ENCODE assay signal across 21 cellular contexts in the genomic region with DNA sequence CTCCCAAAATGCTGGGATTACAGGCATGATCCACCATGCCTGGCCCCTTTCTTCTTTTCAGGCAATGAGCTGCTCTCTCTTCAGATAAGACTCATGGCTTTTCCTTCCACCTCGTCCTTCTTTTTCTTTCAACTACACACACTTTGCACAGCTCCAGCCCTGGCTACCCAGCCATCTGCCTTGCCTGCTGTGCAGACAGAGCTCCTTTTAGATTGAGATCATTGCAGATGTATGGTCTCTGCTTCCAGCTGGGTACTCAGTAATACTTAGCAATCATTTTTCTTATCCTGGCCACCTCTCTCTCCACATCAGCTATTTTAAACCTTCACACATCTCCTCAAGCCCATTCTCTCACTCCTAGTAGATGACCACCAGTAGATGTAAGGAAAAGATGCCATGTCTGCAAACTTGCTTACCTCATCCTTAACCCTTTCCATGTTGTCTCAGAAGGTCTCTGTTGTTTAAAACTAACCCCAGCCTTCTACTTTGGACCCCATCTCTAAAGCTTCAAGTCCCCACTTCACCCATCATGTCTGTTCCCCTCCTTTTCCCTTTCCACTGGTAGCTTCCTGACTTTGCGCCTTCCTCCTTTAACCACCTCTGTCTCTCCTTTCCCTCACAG.
"Had no signal": no experiment of that assay in that cellular context is flagged by ENCODE, and none has a peak within 500 bp of the region (broad histone marks: within the 10 kb centered on the region; RNA-seq: fewer than 3 reads in every experiment).

No MANE protein-coding gene starts in this region.

- H3K4me3 ChIP-seq: coronary artery, heart left ventricle, psoas muscle, spleen, testis, transverse colon had no signal

- H3K27me3 ChIP-seq: heart left ventricle, spleen, testis, transverse colon had no signal

- ATAC-seq: heart left ventricle; psoas muscle; sciatic nerve; stimulated activated memory B cell treated with anti-CD40 and anti-IgM and Interleukin-4, amounts not matched to agents 10 μg/mL and 1 μg/mL and 100 μg/mL, for 72 hours had no signal

- H3K36me3 ChIP-seq: heart left ventricle, transverse colon had no signal

- H3K9ac ChIP-seq: parathyroid adenoma had no signal

- H3K9me3 ChIP-seq: psoas muscle, spleen, testis, transverse colon had no signal

- H2AFZ ChIP-seq: parathyroid adenoma had no signal

- DNase-seq: effector CD4-positive, alpha-beta T cell; endodermal cell; erythroblast; foreskin melanocyte; heart left ventricle; hypothalamus; kidney glomerular epithelial cell; mesendoderm; naive B cell; psoas muscle; retina; spleen; stimulated activated CD4-positive, alpha-beta T cell treated with anti-CD3 and anti-CD28 coated beads, Interleukin-15, amount 100 ng/mL, for 24 hours; stimulated activated CD4-positive, alpha-beta T cell treated with anti-CD3 and anti-CD28 coated beads, Interleukin-1b, Interleukin-23, amount 100 ng/mL, for 48 hours; stimulated activated CD4-positive, alpha-beta T cell treated with anti-CD3 and anti-CD28 coated beads, Interleukin-4, amount 100 ng/mL, for 24 hours; testis; transverse colon had no signal

- H3K27ac ChIP-seq: coronary artery, heart left ventricle, parathyroid adenoma, psoas muscle, spleen, testis, transverse colon had no signal
